In the genomic region with DNA sequence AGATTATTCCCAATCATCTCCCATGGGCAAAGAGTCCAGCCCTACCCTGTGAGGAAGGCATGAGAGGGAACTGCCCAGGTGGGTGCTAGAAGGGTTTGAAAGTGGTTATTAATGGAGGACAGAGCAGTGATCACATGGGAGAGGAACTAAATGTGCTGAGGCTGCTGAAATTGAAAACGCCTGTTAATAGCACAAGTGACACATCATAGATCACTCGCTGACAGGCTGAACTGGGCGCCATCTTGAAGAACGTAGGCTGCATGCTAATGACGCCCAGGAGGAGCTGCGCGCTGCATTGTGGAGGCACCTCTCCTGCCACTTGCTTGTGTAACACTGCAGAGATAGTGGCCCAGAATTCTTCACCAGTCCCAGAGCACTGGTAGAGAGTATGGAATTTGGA, we compare ENCODE assay signal across 3 cellular contexts.
TF ChIP-seq lines count a peak whose summit lies in the region.

No MANE protein-coding gene starts in this region.

TF ChIP-seq in A549, 52 proteins besides CTCF, POLR2A, EP300 and RAD21:
- TF ChIP-seq HDAC2 (IDR thresholded peaks at IDR 0.05), result no peak
- no peak for TF ChIP-seq CBX8 (IDR thresholded peaks at IDR 0.05)
- no peak for TF ChIP-seq EHMT2 (IDR thresholded peaks at IDR 0.05; ENCODE audit: low read depth)
- TF ChIP-seq TFCP2L1 (CRISPR knock-in tag; IDR thresholded peaks at IDR 0.05), result no peak
- no peak for TF ChIP-seq SREBF2 (IDR thresholded peaks at IDR 0.05)
- TF ChIP-seq MAFK (IDR thresholded peaks at IDR 0.05; ENCODE audit: partially characterized antibody), result peak; percentile 53
- TF ChIP-seq, protein P1, sequence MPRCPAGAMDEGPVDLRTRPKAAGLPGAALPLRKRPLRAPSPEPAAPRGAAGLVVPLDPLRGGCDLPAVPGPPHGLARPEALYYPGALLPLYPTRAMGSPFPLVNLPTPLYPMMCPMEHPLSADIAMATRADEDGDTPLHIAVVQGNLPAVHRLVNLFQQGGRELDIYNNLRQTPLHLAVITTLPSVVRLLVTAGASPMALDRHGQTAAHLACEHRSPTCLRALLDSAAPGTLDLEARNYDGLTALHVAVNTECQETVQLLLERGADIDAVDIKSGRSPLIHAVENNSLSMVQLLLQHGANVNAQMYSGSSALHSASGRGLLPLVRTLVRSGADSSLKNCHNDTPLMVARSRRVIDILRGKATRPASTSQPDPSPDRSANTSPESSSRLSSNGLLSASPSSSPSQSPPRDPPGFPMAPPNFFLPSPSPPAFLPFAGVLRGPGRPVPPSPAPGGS (IDR thresholded peaks at IDR 0.05), result no peak
- no peak for TF ChIP-seq BHLHE40 (IDR thresholded peaks at IDR 0.05; ENCODE audit: low read depth, low read length)

TF ChIP-seq in IMR-90, 13 proteins besides CTCF, POLR2A, EP300 and RAD21:
- 0 out of 2 replicates have a peak, but pooled peaks have one; percentile 21 for TF ChIP-seq MAFK (IDR thresholded peaks at IDR 0.05; ENCODE audit: low read depth, low read length)
- TF ChIP-seq BHLHE40 (IDR thresholded peaks at IDR 0.05; ENCODE audit: low read depth, low read length), result no peak
- no peak for TF ChIP-seq FOS (IDR thresholded peaks at IDR 0.05; ENCODE audit: low read depth, low read length)
- no peak for TF ChIP-seq CEBPB (IDR thresholded peaks at IDR 0.05; ENCODE audit: low read depth, low read length)

TF ChIP-seq in K562, 482 proteins besides CTCF, POLR2A, EP300 and RAD21:
- TF ChIP-seq HCFC1 (IDR thresholded peaks at IDR 0.05; ENCODE audit: low read depth, low read length) (no peak), ZNF316 (IDR thresholded peaks at IDR 0.05) (peak; percentile 90), MAFK (IDR thresholded peaks at IDR 0.05; ENCODE audit: low read length) (peak; percentile 76), ZNF764 (CRISPR knock-in tag; IDR thresholded peaks at IDR 0.05; ENCODE audit: low read depth) (no peak), FOXA3 (CRISPR knock-in tag; conservative IDR thresholded peaks at IDR 0.05 in 1 of 2, IDR thresholded peaks at IDR 0.05 in 1 of 2) (no peak), SIX5 (IDR thresholded peaks at IDR 0.05; ENCODE audit: borderline replicate concordance in 1 of 2, insufficient read depth in 1 of 2, low read depth in 1 of 2, low read length in 2 of 2) (no peak), MAFF (IDR thresholded peaks at IDR 0.05; ENCODE audit: low read length) (peak; percentile 61; the same call in 1 of the 2 replicates), YY1 (IDR thresholded peaks at IDR 0.05; ENCODE audit: borderline replicate concordance in 1 of 3, control insufficient read depth in 1 of 3, extremely low read depth in 1 of 3, insufficient read depth in 3 of 3, insufficient read length in 1 of 3, insufficient replicate concordance in 2 of 3, low read depth in 1 of 3, low read length in 2 of 3) (peak in 1 of 3 experiments; percentile 70), MEIS2 (IDR thresholded peaks at IDR 0.05; ENCODE audit: partially characterized antibody) (peak; percentile 88), PKNOX1 (IDR thresholded peaks at IDR 0.05) (peak; percentile 76), PRDM10 (IDR thresholded peaks at IDR 0.05; ENCODE audit: partially characterized antibody) (no peak), MAFG (tag; conservative IDR thresholded peaks at IDR 0.05) (peak; percentile 91), ZEB2 (IDR thresholded peaks at IDR 0.05) (no peak), C11orf30 (IDR thresholded peaks at IDR 0.05; ENCODE audit: low read depth) (peak; percentile 78)
- TF ChIP-seq, protein P2, sequence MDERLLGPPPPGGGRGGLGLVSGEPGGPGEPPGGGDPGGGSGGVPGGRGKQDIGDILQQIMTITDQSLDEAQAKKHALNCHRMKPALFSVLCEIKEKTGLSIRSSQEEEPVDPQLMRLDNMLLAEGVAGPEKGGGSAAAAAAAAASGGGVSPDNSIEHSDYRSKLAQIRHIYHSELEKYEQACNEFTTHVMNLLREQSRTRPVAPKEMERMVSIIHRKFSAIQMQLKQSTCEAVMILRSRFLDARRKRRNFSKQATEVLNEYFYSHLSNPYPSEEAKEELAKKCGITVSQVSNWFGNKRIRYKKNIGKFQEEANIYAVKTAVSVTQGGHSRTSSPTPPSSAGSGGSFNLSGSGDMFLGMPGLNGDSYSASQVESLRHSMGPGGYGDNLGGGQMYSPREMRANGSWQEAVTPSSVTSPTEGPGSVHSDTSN (CRISPR knock-in tag; IDR thresholded peaks at IDR 0.05; ENCODE audit: low read depth), result no peak
- TF ChIP-seq, protein P2 (tag; conservative IDR thresholded peaks at IDR 0.05; ENCODE audit: low read depth), result peak; percentile 90
